ENCODE assay signal across 1 cellular context in genomic region chr12:121894633-121895032, GRCh38.
TF ChIP-seq lines count a peak whose summit lies in the region.

No MANE protein-coding gene starts in this region.

TF ChIP-seq in GM23338, 12 proteins besides CTCF, POLR2A, EP300 and RAD21 (continued from another document):
- TF ChIP-seq ZNF114 (CRISPR knock-in tag; IDR thresholded peaks at IDR 0.05): no peak
- TF ChIP-seq EZH2phosphoT487 (IDR thresholded peaks at IDR 0.05; ENCODE audit: unreplicated experiment): no peak
- TF ChIP-seq, protein P1, sequence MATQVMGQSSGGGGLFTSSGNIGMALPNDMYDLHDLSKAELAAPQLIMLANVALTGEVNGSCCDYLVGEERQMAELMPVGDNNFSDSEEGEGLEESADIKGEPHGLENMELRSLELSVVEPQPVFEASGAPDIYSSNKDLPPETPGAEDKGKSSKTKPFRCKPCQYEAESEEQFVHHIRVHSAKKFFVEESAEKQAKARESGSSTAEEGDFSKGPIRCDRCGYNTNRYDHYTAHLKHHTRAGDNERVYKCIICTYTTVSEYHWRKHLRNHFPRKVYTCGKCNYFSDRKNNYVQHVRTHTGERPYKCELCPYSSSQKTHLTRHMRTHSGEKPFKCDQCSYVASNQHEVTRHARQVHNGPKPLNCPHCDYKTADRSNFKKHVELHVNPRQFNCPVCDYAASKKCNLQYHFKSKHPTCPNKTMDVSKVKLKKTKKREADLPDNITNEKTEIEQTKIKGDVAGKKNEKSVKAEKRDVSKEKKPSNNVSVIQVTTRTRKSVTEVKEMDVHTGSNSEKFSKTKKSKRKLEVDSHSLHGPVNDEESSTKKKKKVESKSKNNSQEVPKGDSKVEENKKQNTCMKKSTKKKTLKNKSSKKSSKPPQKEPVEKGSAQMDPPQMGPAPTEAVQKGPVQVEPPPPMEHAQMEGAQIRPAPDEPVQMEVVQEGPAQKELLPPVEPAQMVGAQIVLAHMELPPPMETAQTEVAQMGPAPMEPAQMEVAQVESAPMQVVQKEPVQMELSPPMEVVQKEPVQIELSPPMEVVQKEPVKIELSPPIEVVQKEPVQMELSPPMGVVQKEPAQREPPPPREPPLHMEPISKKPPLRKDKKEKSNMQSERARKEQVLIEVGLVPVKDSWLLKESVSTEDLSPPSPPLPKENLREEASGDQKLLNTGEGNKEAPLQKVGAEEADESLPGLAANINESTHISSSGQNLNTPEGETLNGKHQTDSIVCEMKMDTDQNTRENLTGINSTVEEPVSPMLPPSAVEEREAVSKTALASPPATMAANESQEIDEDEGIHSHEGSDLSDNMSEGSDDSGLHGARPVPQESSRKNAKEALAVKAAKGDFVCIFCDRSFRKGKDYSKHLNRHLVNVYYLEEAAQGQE (IDR thresholded peaks at IDR 0.05; ENCODE audit: unreplicated experiment): no peak
- TF ChIP-seq ZNF462 (CRISPR knock-in tag; IDR thresholded peaks at IDR 0.05): no peak
- TF ChIP-seq POLR2AphosphoS5 (IDR thresholded peaks at IDR 0.05; ENCODE audit: low read depth): no peak
- TF ChIP-seq CREB1 (CRISPR knock-in tag; IDR thresholded peaks at IDR 0.05; ENCODE audit: low read depth): no peak
